ENCODE assay signal across 1 cellular context in genomic region chr5:32174011-32174866, GRCh38.
TF ChIP-seq lines count a peak whose summit lies in the region.

Gene GOLPH3 (minus strand): TSS chr5:32174319. CDS start chr5:32174034, 285 bp downstream.

TF ChIP-seq in HepG2, 621 proteins besides CTCF, POLR2A, EP300 and RAD21 (continued from another document and continues in another):
- TF ChIP-seq, protein P1, sequence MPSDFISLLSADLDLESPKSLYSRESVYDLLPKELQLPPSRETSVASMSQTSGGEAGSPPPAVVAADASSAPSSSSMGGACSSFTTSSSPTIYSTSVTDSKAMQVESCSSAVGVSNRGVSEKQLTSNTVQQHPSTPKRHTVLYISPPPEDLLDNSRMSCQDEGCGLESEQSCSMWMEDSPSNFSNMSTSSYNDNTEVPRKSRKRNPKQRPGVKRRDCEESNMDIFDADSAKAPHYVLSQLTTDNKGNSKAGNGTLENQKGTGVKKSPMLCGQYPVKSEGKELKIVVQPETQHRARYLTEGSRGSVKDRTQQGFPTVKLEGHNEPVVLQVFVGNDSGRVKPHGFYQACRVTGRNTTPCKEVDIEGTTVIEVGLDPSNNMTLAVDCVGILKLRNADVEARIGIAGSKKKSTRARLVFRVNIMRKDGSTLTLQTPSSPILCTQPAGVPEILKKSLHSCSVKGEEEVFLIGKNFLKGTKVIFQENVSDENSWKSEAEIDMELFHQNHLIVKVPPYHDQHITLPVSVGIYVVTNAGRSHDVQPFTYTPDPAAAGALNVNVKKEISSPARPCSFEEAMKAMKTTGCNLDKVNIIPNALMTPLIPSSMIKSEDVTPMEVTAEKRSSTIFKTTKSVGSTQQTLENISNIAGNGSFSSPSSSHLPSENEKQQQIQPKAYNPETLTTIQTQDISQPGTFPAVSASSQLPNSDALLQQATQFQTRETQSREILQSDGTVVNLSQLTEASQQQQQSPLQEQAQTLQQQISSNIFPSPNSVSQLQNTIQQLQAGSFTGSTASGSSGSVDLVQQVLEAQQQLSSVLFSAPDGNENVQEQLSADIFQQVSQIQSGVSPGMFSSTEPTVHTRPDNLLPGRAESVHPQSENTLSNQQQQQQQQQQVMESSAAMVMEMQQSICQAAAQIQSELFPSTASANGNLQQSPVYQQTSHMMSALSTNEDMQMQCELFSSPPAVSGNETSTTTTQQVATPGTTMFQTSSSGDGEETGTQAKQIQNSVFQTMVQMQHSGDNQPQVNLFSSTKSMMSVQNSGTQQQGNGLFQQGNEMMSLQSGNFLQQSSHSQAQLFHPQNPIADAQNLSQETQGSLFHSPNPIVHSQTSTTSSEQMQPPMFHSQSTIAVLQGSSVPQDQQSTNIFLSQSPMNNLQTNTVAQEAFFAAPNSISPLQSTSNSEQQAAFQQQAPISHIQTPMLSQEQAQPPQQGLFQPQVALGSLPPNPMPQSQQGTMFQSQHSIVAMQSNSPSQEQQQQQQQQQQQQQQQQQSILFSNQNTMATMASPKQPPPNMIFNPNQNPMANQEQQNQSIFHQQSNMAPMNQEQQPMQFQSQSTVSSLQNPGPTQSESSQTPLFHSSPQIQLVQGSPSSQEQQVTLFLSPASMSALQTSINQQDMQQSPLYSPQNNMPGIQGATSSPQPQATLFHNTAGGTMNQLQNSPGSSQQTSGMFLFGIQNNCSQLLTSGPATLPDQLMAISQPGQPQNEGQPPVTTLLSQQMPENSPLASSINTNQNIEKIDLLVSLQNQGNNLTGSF (CRISPR knock-in tag; IDR thresholded peaks at IDR 0.05), result no peak; the same call in 1 of the 2 replicates
- TF ChIP-seq MTF1 (CRISPR knock-in tag; IDR thresholded peaks at IDR 0.05) (no peak; the same call in 1 of the 2 replicates), IRF2 (CRISPR knock-in tag; IDR thresholded peaks at IDR 0.05) (peak; percentile 17; the same call in 1 of the 2 replicates), BCL3 (CRISPR knock-in tag; IDR thresholded peaks at IDR 0.05) (peak; percentile 80; the same call in 1 of the 2 replicates), THAP9 (CRISPR knock-in tag; IDR thresholded peaks at IDR 0.05; ENCODE audit: borderline replicate concordance) (peak; percentile 92), ZBTB42 (CRISPR knock-in tag; IDR thresholded peaks at IDR 0.05) (peak; percentile 75; the same call in 1 of the 2 replicates), PREB (CRISPR knock-in tag; IDR thresholded peaks at IDR 0.05) (no peak), SOX13 (IDR thresholded peaks at IDR 0.05) (no peak; the same call in 1 of the 2 replicates), SOX13 (CRISPR knock-in tag; conservative IDR thresholded peaks at IDR 0.05 in 1 of 2, IDR thresholded peaks at IDR 0.05 in 1 of 2) (peak in 1 of 2 experiments; percentile 19; a peak in 1 of 4 replicates), AHDC1 (CRISPR knock-in tag; IDR thresholded peaks at IDR 0.05; ENCODE audit: borderline replicate concordance) (no peak), ZNF605 (CRISPR knock-in tag; IDR thresholded peaks at IDR 0.05) (peak; percentile 95), ZNF24 (IDR thresholded peaks at IDR 0.05) (no peak), SRSF4 (IDR thresholded peaks at IDR 0.05; ENCODE audit: low read depth, low read length, poor library complexity, severe bottlenecking) (no peak), YEATS4 (CRISPR knock-in tag; IDR thresholded peaks at IDR 0.05; ENCODE audit: borderline replicate concordance) (peak; percentile 95), ZBTB1 (CRISPR knock-in tag; IDR thresholded peaks at IDR 0.05; ENCODE audit: borderline replicate concordance) (peak; percentile 3; the same call in 1 of the 2 replicates), NR2F1 (CRISPR knock-in tag; IDR thresholded peaks at IDR 0.05) (peak; percentile 15 to 50; a peak in 3 of 4 replicates), THAP11 (CRISPR knock-in tag; IDR thresholded peaks at IDR 0.05) (peak; percentile 84), ZNF350 (CRISPR knock-in tag; IDR thresholded peaks at IDR 0.05; ENCODE audit: borderline replicate concordance, low read depth) (peak; percentile 96), SMAD3 (CRISPR knock-in tag; IDR thresholded peaks at IDR 0.05) (0 out of 2 replicates have a peak, but pooled peaks have one; percentile 48), ZFP90 (CRISPR knock-in tag; IDR thresholded peaks at IDR 0.05; ENCODE audit: borderline replicate concordance) (peak; percentile 85; the same call in 1 of the 2 replicates)
- TF ChIP-seq, protein P2, sequence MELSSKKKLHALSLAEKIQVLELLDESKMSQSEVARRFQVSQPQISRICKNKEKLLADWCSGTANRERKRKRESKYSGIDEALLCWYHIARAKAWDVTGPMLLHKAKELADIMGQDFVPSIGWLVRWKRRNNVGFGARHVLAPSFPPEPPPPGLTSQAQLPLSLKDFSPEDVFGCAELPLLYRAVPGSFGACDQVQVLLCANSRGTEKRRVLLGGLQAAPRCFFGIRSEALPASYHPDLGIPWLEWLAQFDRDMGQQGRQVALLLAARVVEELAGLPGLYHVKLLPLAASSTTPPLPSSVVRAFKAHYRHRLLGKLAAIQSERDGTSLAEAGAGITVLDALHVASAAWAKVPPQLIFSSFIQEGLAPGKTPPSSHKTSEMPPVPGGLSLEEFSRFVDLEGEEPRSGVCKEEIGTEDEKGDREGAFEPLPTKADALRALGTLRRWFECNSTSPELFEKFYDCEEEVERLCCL (CRISPR knock-in tag; IDR thresholded peaks at IDR 0.05; ENCODE audit: borderline replicate concordance), result no peak
- TF ChIP-seq, protein P3, sequence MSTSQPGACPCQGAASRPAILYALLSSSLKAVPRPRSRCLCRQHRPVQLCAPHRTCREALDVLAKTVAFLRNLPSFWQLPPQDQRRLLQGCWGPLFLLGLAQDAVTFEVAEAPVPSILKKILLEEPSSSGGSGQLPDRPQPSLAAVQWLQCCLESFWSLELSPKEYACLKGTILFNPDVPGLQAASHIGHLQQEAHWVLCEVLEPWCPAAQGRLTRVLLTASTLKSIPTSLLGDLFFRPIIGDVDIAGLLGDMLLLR (CRISPR knock-in tag; IDR thresholded peaks at IDR 0.05), result peak; percentile 87; the same call in 1 of the 2 replicates
- TF ChIP-seq, protein P4, sequence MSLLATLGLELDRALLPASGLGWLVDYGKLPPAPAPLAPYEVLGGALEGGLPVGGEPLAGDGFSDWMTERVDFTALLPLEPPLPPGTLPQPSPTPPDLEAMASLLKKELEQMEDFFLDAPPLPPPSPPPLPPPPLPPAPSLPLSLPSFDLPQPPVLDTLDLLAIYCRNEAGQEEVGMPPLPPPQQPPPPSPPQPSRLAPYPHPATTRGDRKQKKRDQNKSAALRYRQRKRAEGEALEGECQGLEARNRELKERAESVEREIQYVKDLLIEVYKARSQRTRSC (CRISPR knock-in tag; IDR thresholded peaks at IDR 0.05; ENCODE audit: low read depth), result peak; percentile 74; the same call in 1 of the 2 replicates
- TF ChIP-seq, protein P5, sequence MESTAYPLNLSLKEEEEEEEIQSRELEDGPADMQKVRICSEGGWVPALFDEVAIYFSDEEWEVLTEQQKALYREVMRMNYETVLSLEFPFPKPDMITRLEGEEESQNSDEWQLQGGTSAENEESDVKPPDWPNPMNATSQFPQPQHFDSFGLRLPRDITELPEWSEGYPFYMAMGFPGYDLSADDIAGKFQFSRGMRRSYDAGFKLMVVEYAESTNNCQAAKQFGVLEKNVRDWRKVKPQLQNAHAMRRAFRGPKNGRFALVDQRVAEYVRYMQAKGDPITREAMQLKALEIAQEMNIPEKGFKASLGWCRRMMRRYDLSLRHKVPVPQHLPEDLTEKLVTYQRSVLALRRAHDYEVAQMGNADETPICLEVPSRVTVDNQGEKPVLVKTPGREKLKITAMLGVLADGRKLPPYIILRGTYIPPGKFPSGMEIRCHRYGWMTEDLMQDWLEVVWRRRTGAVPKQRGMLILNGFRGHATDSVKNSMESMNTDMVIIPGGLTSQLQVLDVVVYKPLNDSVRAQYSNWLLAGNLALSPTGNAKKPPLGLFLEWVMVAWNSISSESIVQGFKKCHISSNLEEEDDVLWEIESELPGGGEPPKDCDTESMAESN (CRISPR knock-in tag; conservative IDR thresholded peaks at IDR 0.05), result peak; percentile 71; the same call in 1 of the 2 replicates
- TF ChIP-seq, protein P6, sequence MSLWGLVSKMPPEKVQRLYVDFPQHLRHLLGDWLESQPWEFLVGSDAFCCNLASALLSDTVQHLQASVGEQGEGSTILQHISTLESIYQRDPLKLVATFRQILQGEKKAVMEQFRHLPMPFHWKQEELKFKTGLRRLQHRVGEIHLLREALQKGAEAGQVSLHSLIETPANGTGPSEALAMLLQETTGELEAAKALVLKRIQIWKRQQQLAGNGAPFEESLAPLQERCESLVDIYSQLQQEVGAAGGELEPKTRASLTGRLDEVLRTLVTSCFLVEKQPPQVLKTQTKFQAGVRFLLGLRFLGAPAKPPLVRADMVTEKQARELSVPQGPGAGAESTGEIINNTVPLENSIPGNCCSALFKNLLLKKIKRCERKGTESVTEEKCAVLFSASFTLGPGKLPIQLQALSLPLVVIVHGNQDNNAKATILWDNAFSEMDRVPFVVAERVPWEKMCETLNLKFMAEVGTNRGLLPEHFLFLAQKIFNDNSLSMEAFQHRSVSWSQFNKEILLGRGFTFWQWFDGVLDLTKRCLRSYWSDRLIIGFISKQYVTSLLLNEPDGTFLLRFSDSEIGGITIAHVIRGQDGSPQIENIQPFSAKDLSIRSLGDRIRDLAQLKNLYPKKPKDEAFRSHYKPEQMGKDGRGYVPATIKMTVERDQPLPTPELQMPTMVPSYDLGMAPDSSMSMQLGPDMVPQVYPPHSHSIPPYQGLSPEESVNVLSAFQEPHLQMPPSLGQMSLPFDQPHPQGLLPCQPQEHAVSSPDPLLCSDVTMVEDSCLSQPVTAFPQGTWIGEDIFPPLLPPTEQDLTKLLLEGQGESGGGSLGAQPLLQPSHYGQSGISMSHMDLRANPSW (CRISPR knock-in tag; IDR thresholded peaks at IDR 0.05; ENCODE audit: borderline replicate concordance), result peak; percentile 87; the same call in 1 of the 2 replicates
